Comparison of ENCODE assay signal across 8 cellular contexts in the genomic region with DNA sequence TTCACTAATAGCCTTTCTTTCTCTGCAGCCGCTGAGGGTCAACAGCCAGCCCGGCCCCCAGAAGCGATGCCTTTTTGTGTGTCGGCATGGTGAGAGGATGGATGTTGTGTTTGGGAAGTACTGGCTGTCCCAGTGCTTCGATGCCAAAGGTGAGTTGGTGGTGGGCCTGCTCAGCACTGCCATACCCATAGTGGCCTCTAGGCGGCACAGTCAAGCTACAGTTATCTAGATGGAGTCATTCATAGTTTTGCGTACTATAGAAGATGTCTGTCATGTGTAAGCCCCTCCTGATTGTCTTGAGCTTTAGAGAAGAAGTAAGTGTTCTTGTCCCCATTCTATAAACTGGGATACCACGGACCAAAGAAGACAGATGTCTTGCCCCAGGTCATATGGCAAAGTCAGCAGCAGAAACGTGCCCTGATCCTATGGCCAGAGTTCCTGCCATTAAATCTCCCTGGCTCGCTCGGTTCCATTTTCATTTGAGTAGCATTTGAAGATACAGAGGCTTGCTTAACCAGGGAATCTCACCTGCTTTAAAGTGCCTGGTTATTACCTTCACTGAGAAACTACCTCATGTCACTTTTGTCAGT. TPM values are rescaled to one million over a fixed set of nuclear protein-coding genes. Genes with fewer than 3 reads are reported as not detected.
DNase-seq lines count a peak whose midpoint lies in the region; ATAC-seq and TF ChIP-seq lines count a peak whose summit lies in the region.

No MANE protein-coding gene starts in this region.

- no peaks in the 10 kb centered on the region for H3K9me3 Mint-ChIP-seq in activated T-helper 1 cell treated with anti-CD3 and anti-CD28 coated beads, Interleukin-12 subunit alpha, Interleukin-12 subunit beta, Interleukin-2, Interleukin-4 antibody, amounts not matched to agents 30 ng/mL and 10 ng/mL and 1 ng/mL, durations not matched to agents 14 hours and 24 hours and 36 hours
- H3K9me3 Mint-ChIP-seq in glutamatergic neuron (ENCODE audit: unreplicated experiment), result no peaks in the 10 kb centered on the region

- H3K36me3 ChIP-seq in PC-9 (ENCODE audit: low read depth), result peaks cover 54% of the 10 kb centered on the region

- no peaks in the 10 kb centered on the region for H3K4me1 Mint-ChIP-seq in activated T-helper 1 cell treated with anti-CD3 and anti-CD28 coated beads, Interleukin-12 subunit alpha, Interleukin-12 subunit beta, Interleukin-2, Interleukin-4 antibody, amounts not matched to agents 30 ng/mL and 10 ng/mL and 1 ng/mL, durations not matched to agents 14 hours and 24 hours and 36 hours (ENCODE audit: low read depth)
- no peaks in the 10 kb centered on the region for H3K4me1 Mint-ChIP-seq in glutamatergic neuron (ENCODE audit: low read depth, unreplicated experiment)

- H3F3A ChIP-seq in PC-9 (ENCODE audit: insufficient read depth, low read depth), result peaks cover 61% of the 10 kb centered on the region

- no peak overlapping the region for H3K4me2 ChIP-seq in PC-9

- H4K20me1 ChIP-seq in PC-9 (ENCODE audit: insufficient read depth), result no peaks in the 10 kb centered on the region

- H3K27me3 Mint-ChIP-seq in activated T-helper 1 cell treated with anti-CD3 and anti-CD28 coated beads, Interleukin-12 subunit alpha, Interleukin-12 subunit beta, Interleukin-2, Interleukin-4 antibody, amounts not matched to agents 30 ng/mL and 10 ng/mL and 1 ng/mL, durations not matched to agents 14 hours and 24 hours and 36 hours (ENCODE audit: insufficient read depth), result peaks cover 5% of the 10 kb centered on the region
- peaks cover 2% of the 10 kb centered on the region for H3K27me3 Mint-ChIP-seq in glutamatergic neuron (ENCODE audit: unreplicated experiment)

- no peak overlapping the region for H3K27ac Mint-ChIP-seq in activated T-helper 1 cell treated with anti-CD3 and anti-CD28 coated beads, Interleukin-12 subunit alpha, Interleukin-12 subunit beta, Interleukin-2, Interleukin-4 antibody, amounts not matched to agents 30 ng/mL and 10 ng/mL and 1 ng/mL, durations not matched to agents 14 hours and 24 hours and 36 hours
- no peak overlapping the region for H3K27ac Mint-ChIP-seq in glutamatergic neuron (ENCODE audit: unreplicated experiment)

- no TSS peak for BruUV-seq in PC-9 (replicated peaks; lab: Mats Ljungman, UMichigan)

- CTCF ChIA-PET in PC-9 (lab: Charles Lee), result interaction anchor here (0.6 to 3.0 kb wide), 8 partner anchors 25 to 692 kb away, joined by 3 to 20 read pairs (median 4); no protein-coding TSS in a partner anchor

- in situ Hi-C loops in GM13977 (cut with MboI; ENCODE audit: low pct_unique_long_range_greater_than_20kb, low sequenced_read_pairs, unreplicated experiment), result no loop called here

- no peak overlapping the region for H2AFZ ChIP-seq in PC-9

- intact Hi-C loops in PC-9 (cut with micrococcal nuclease; ENCODE audit: unreplicated experiment), result loop anchor here (1.0 to 10.0 kb wide), 3 partner anchors 58 to 259 kb away; no protein-coding TSS in a partner anchor
- intact Hi-C loops in activated T-helper 1 cell treated with anti-CD3 and anti-CD28 coated beads, Interleukin-12 subunit alpha, Interleukin-12 subunit beta, Interleukin-2, Interleukin-4 antibody, amounts not matched to agents 30 ng/mL and 10 ng/mL and 1 ng/mL, durations not matched to agents 14 hours and 24 hours and 36 hours (cut with micrococcal nuclease), result loop anchor here (1.0 kb wide), 2 partner anchors 58 to 227 kb away; no protein-coding TSS in a partner anchor

- H3K9me2 ChIP-seq in PC-9 (ENCODE audit: insufficient read depth), result no peaks in the 10 kb centered on the region

- no peak overlapping the region for H3K27ac ChIP-seq in PC-9

- peak; percentile 96 for TF ChIP-seq CTCF in GM13977 (IDR thresholded peaks at IDR 0.05; ENCODE audit: extremely low read depth, insufficient read depth, missing control alignments)
- peak; percentile 96 for TF ChIP-seq CTCF in PC-9 (conservative IDR thresholded peaks at IDR 0.05)
- TF ChIP-seq CTCF in glutamatergic neuron (IDR thresholded peaks at IDR 0.05; ENCODE audit: partially characterized antibody, unreplicated experiment), result peak; percentile 93

- H3K36me3 Mint-ChIP-seq in activated T-helper 1 cell treated with anti-CD3 and anti-CD28 coated beads, Interleukin-12 subunit alpha, Interleukin-12 subunit beta, Interleukin-2, Interleukin-4 antibody, amounts not matched to agents 30 ng/mL and 10 ng/mL and 1 ng/mL, durations not matched to agents 14 hours and 24 hours and 36 hours (ENCODE audit: low read depth), result peaks cover 8% of the 10 kb centered on the region
- H3K36me3 Mint-ChIP-seq in glutamatergic neuron (ENCODE audit: unreplicated experiment), result no peaks in the 10 kb centered on the region

- H3K27me3 ChIP-seq in PC-9 (ENCODE audit: insufficient read depth, low read depth), result no peaks in the 10 kb centered on the region

- POLR2A ChIA-PET in PC-9 (lab: Charles Lee; ENCODE audit: unreplicated experiment), result no interaction called here

- no peaks in the 10 kb centered on the region for H3K9me3 ChIP-seq in PC-9 (ENCODE audit: insufficient read depth, low read depth)

- no peak overlapping the region for H3K4me3 ChIP-seq in PC-9

- DNase-seq in GM13977 (ENCODE audit: low spot score) (peak; percentile 67), PC-9 (peak in 1 of 2 experiments; percentile 46), glutamatergic neuron (peak; percentile 75)
- DNase-seq in activated T-helper 1 cell treated with anti-CD3 and anti-CD28 coated beads, Interleukin-12 subunit alpha, Interleukin-12 subunit beta, Interleukin-2, Interleukin-4 antibody, amounts not matched to agents 30 ng/mL and 10 ng/mL and 1 ng/mL, durations not matched to agents 14 hours and 24 hours and 36 hours (ENCODE audit: low spot score), result peak; percentile 33
- DNase-seq in stimulated activated CD4-positive, alpha-beta T cell treated with anti-CD3 and anti-CD28 coated beads, Interleukin-12 subunit alpha, Interleukin-12 subunit beta, amount 100 ng/mL, for 4 hours, result peak; percentile 67

- ATAC-seq in HG02884 (IDR thresholded peaks at IDR 0.05; ENCODE audit: unreplicated experiment) (peak; percentile 79), HG03565 (IDR thresholded peaks at IDR 0.05; ENCODE audit: unreplicated experiment) (no peak), HG02610 (IDR thresholded peaks at IDR 0.05; ENCODE audit: unreplicated experiment) (no peak)

- peaks cover 13% of the 10 kb centered on the region for H3K4me1 ChIP-seq in PC-9 (replicated peaks; ENCODE audit: insufficient read depth)

- 0 out of 2 replicates have a peak, but pooled peaks cover 4% of the 10 kb centered on the region for H3K79me2 ChIP-seq in PC-9 (ENCODE audit: low read depth)

- no peak overlapping the region for H3K4me3 Mint-ChIP-seq in activated T-helper 1 cell treated with anti-CD3 and anti-CD28 coated beads, Interleukin-12 subunit alpha, Interleukin-12 subunit beta, Interleukin-2, Interleukin-4 antibody, amounts not matched to agents 30 ng/mL and 10 ng/mL and 1 ng/mL, durations not matched to agents 14 hours and 24 hours and 36 hours
- H3K4me3 Mint-ChIP-seq in glutamatergic neuron (ENCODE audit: unreplicated experiment), result no peak overlapping the region

RNA-seq across cellular contexts. Expression of a gene that starts 42.1 kb away (rescaled TPM):
- not detected in 2 replicates for total RNA-seq in PC-9 (2021)
- total RNA-seq in activated T-helper 1 cell treated with anti-CD3 and anti-CD28 coated beads, Interleukin-12 subunit alpha, Interleukin-12 subunit beta, Interleukin-2, Interleukin-4 antibody, amounts not matched to agents 30 ng/mL and 10 ng/mL and 1 ng/mL, durations not matched to agents 14 hours and 24 hours and 36 hours, result 8.5 and 8.7 TPM in 2 replicates
- total RNA-seq in glutamatergic neuron (ENCODE audit: unreplicated experiment), result not detected
